Comparison of ENCODE assay signal across 11 cellular contexts in the genomic region with DNA sequence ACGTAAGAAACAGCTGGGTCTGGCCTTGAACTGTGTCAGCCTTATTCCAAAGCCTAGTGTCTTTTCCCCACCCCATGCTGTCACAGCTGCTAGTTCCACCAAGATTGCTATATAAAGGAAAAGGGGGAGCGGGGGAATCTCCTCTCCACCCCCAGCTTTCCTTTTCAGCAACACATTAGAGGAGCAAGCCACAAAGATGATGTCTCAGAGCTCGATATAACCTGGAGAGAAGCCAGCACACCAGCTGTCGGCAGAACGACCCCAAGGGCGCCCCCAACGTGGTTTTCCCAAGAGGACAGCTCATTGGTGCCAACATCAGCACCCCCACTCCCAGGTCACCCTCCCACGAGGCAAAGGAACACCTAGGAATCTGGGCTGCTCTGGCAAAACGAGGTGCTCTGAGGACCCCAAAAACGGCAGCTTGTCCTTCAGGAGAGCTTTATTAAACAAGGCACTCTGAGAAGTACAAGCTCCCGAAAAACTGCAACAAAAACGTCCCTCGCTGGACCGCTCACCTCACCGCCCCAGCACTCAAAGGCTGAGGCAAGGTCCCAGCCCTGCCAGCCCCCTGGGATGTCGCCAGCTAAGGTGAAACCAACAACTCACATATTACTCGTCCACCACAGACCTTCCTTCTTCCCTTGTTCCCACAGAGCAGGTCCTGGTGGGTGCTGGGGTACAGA. TPM values are rescaled to one million over a fixed set of nuclear protein-coding genes. Genes with fewer than 3 reads are reported as not detected.
DNase-seq lines count a peak whose midpoint lies in the region; ATAC-seq and TF ChIP-seq lines count a peak whose summit lies in the region.
"Had no signal": no experiment of that assay in that cellular context is flagged by ENCODE, and none has a peak within 500 bp of the region (broad histone marks: within the 10 kb centered on the region; RNA-seq: fewer than 3 reads in every experiment).

No MANE protein-coding gene starts in this region.

- TF ChIP-seq CTCF in hepatocyte (IDR thresholded peaks at IDR 0.05; ENCODE audit: poor library complexity) (no peak), WERI-Rb-1 (IDR thresholded peaks at IDR 0.05; ENCODE audit: low read depth, low read length) (no peak)

- peaks cover 70% of the 10 kb centered on the region for H3K79me2 ChIP-seq in hepatocyte

- no peaks in the 10 kb centered on the region for H3K9me2 ChIP-seq in hepatocyte (replicated peaks; ENCODE audit: insufficient read depth)

- H3K9me3 ChIP-seq in hepatocyte (ENCODE audit: low read depth), result no peaks in the 10 kb centered on the region
- no peaks in the 10 kb centered on the region for H3K9me3 ChIP-seq in WERI-Rb-1 (ENCODE audit: severe bottlenecking)

- no peak overlapping the region for H3K4me2 ChIP-seq in hepatocyte

- H4K20me1 ChIP-seq in hepatocyte (ENCODE audit: insufficient read depth, poor library complexity, severe bottlenecking), result no peaks in the 10 kb centered on the region

- H3K4me1 Mint-ChIP-seq in activated naive CD8-positive, alpha-beta T cell treated with anti-CD3 and anti-CD28 coated beads, Interleukin-2, amount 50 U/mL, for 24 hours, result peaks cover 11% of the 10 kb centered on the region
- H3K4me1 Mint-ChIP-seq in stimulated activated effector memory CD8-positive, alpha-beta T cell treated with anti-CD3 and anti-CD28 coated beads, Interleukin-12 subunit alpha, Interleukin-12 subunit beta, amount 100 ng/mL, for 72 hours, result peaks cover 14% of the 10 kb centered on the region
- H3K4me1 Mint-ChIP-seq: naive B cell had no signal

- WGBS in hepatocyte (ENCODE audit: low lambda C conversion rate, missing lambda C conversion rate), result 78% methylated on average over 17 of the region's 17 CpGs

- ATAC-seq in activated naive CD8-positive, alpha-beta T cell treated with anti-CD3 and anti-CD28 coated beads, Interleukin-2, amount 50 U/mL, for 24 hours, result peak; percentile 91
- ATAC-seq in stimulated activated effector memory CD8-positive, alpha-beta T cell treated with anti-CD3 and anti-CD28 coated beads, Interleukin-12 subunit alpha, Interleukin-12 subunit beta, amount 100 ng/mL, for 72 hours, result no peak
- ATAC-seq in GM19463 (IDR thresholded peaks at IDR 0.05; ENCODE audit: unreplicated experiment), result no peak
- ATAC-seq: activated CD4-positive, CD25-positive, alpha-beta regulatory T cell treated with anti-CD3 and anti-CD28 coated beads, Interleukin-2, amount 50 U/mL, for 24 hours had no signal

- peaks cover 6% of the 10 kb centered on the region for H3K4me1 ChIP-seq in hepatocyte (ENCODE audit: insufficient read depth)

- H3K27me3 Mint-ChIP-seq in activated naive CD8-positive, alpha-beta T cell treated with anti-CD3 and anti-CD28 coated beads, Interleukin-2, amount 50 U/mL, for 24 hours, result peaks cover 3% of the 10 kb centered on the region

- no peak overlapping the region for H3K4me3 ChIP-seq in hepatocyte
- no peak overlapping the region for H3K4me3 ChIP-seq in WERI-Rb-1 (ENCODE audit: low read depth, low read length)

- H3K27me3 ChIP-seq in hepatocyte (no peaks in the 10 kb centered on the region), WERI-Rb-1 (ENCODE audit: insufficient read depth, low read depth, severe bottlenecking) (no peaks in the 10 kb centered on the region)

- DNase-seq in LHCN-M2 (ENCODE audit: low read depth), result peak; percentile 50
- DNase-seq in activated naive CD8-positive, alpha-beta T cell treated with anti-CD3 and anti-CD28 coated beads, Interleukin-2, amount 50 U/mL, for 24 hours, result peak; percentile 11
- DNase-seq in hepatocyte (ENCODE audit: low spot score), result peak; percentile 34
- no peak for DNase-seq in stimulated activated effector memory CD8-positive, alpha-beta T cell treated with anti-CD3 and anti-CD28 coated beads, Interleukin-12 subunit alpha, Interleukin-12 subunit beta, amount 100 ng/mL, for 72 hours (ENCODE audit: low spot score in 2 of 2)
- no peak for DNase-seq in NCI-H128 (lab: John Stamatoyannopoulos, UW; ENCODE audit: unreplicated experiment)
- no peak for DNase-seq in KG1 (lab: John Stamatoyannopoulos, UW)
- DNase-seq in WERI-Rb-1, result no peak
- DNase-seq: naive B cell, NCI-H1092 had no signal

- peak overlapping the region; percentile 69 for H3K27ac ChIP-seq in hepatocyte
- H3K27ac ChIP-seq in WERI-Rb-1, result no peak overlapping the region

- H3K4me3 Mint-ChIP-seq in activated naive CD8-positive, alpha-beta T cell treated with anti-CD3 and anti-CD28 coated beads, Interleukin-2, amount 50 U/mL, for 24 hours, result peak overlapping the region; percentile 52
- H3K4me3 Mint-ChIP-seq in stimulated activated effector memory CD8-positive, alpha-beta T cell treated with anti-CD3 and anti-CD28 coated beads, Interleukin-12 subunit alpha, Interleukin-12 subunit beta, amount 100 ng/mL, for 72 hours, result peak overlapping the region; percentile 65
- H3K4me3 Mint-ChIP-seq: naive B cell had no signal

- H3K27ac Mint-ChIP-seq in activated naive CD8-positive, alpha-beta T cell treated with anti-CD3 and anti-CD28 coated beads, Interleukin-2, amount 50 U/mL, for 24 hours, result peak overlapping the region; percentile 80
- peak overlapping the region; percentile 84 for H3K27ac Mint-ChIP-seq in stimulated activated effector memory CD8-positive, alpha-beta T cell treated with anti-CD3 and anti-CD28 coated beads, Interleukin-12 subunit alpha, Interleukin-12 subunit beta, amount 100 ng/mL, for 72 hours
- H3K27ac Mint-ChIP-seq: naive B cell had no signal

- no peak overlapping the region for H2AFZ ChIP-seq in hepatocyte

- H3K36me3 ChIP-seq in hepatocyte (replicated peaks; ENCODE audit: insufficient read depth, low read depth) (no peaks in the 10 kb centered on the region), WERI-Rb-1 (no peaks in the 10 kb centered on the region)

- H3K36me3 Mint-ChIP-seq in activated naive CD8-positive, alpha-beta T cell treated with anti-CD3 and anti-CD28 coated beads, Interleukin-2, amount 50 U/mL, for 24 hours (ENCODE audit: low read depth), result no peaks in the 10 kb centered on the region
- H3K36me3 Mint-ChIP-seq in stimulated activated effector memory CD8-positive, alpha-beta T cell treated with anti-CD3 and anti-CD28 coated beads, Interleukin-12 subunit alpha, Interleukin-12 subunit beta, amount 100 ng/mL, for 72 hours, result peaks cover 9% of the 10 kb centered on the region
- H3K36me3 Mint-ChIP-seq: naive B cell had no signal

- H3K9me3 Mint-ChIP-seq in activated naive CD8-positive, alpha-beta T cell treated with anti-CD3 and anti-CD28 coated beads, Interleukin-2, amount 50 U/mL, for 24 hours, result no peaks in the 10 kb centered on the region
- H3K9me3 Mint-ChIP-seq in stimulated activated effector memory CD8-positive, alpha-beta T cell treated with anti-CD3 and anti-CD28 coated beads, Interleukin-12 subunit alpha, Interleukin-12 subunit beta, amount 100 ng/mL, for 72 hours, result no peaks in the 10 kb centered on the region
- H3K9me3 Mint-ChIP-seq: naive B cell had no signal

RNA-seq across cellular contexts. Expression of a gene that starts 36.3 kb away (rescaled TPM):
- total RNA-seq in LHCN-M2 (2014; rRNA removed), result 1.8 and 2.0 TPM in 2 replicates
- 7.6 TPM for polyA plus RNA-seq in LHCN-M2 (2012)
- total RNA-seq in hepatocyte, result 26.5 and 28.1 TPM in 2 replicates
- polyA plus RNA-seq in hepatocyte, result 9.3 and 12.1 TPM in 2 replicates

Comparison
In these comparisons a context has a peak if more than half of its experiments do, and no peak if none do; other contexts are left out.
1. DNase-seq: peak in LHCN-M2 (single experiment), activated naive CD8-positive, alpha-beta T cell treated with anti-CD3 and anti-CD28 coated beads, Interleukin-2, amount 50 U/mL, for 24 hours (single experiment) and hepatocyte (single experiment); none in stimulated activated effector memory CD8-positive, alpha-beta T cell treated with anti-CD3 and anti-CD28 coated beads, Interleukin-12 subunit alpha, Interleukin-12 subunit beta, amount 100 ng/mL, for 72 hours (0 of 2), NCI-H128 (single experiment), KG1 (single experiment) and WERI-Rb-1 (single experiment).